In the genomic region with DNA sequence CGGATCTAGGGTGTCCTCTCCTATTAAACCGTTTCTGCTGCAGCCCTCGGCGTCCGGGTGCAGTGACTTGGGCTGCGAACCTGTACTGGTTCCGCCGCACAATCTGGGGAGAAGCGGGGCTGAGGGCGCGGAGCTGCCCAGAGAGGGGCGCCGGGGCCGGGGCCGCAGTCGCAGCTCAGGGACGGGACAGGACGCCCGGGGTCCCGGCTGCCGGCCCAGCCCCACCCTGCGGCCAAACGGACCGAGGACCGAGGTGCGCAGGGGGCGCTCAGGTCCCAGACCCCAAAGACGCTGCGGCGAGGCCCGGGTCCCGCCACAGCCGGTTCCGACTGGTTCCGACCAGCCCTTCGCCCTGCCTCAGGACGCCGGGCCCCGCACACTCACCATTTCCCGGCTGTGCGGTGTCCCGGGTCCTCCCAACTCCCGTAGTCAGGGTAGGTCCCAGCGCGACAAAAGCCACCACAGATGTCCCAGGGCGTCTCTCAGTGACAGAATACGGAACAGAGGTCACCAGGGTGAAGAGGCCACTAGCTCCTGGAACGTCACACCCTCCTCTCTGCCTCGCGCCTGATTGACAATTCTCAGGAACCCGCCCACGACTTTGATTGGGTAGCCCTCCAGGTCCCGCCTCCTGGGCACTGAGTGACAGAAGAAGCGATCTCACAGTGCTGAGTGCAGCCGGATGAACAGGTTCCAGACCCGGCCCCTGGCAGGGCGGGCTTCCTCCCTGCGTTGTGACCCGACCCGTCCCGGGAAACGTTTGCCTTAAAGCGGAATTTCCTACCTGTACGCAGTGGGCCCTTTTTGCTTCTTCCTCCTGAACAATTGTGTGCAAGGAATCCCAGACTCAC, we compare ENCODE assay signal across 8 cellular contexts. TPM values are rescaled to one million over a fixed set of nuclear protein-coding genes. Genes with fewer than 3 reads are reported as not detected.
A peak's percentile ranks its signal among the peaks of the same experiment; 100 is the strongest.
DNase-seq lines count a peak whose midpoint lies in the region; ATAC-seq, FAIRE-seq and TF ChIP-seq lines count a peak whose summit lies in the region.

A gene (minus strand): TSS at position 576 of the 851 bp plus-strand sequence. CDS start 189 bp downstream, at position 387.

- intact Hi-C loops in activated T-helper 1 cell treated with anti-CD3 and anti-CD28 coated beads, Interleukin-12 subunit alpha, Interleukin-12 subunit beta, Interleukin-2, Interleukin-4 antibody, amounts not matched to agents 30 ng/mL and 10 ng/mL and 1 ng/mL, durations not matched to agents 14 hours and 24 hours and 36 hours (cut with micrococcal nuclease): loop anchor here (1.0 to 5.0 kb wide), 8 partner anchors 39 to 256 kb away; a partner anchor contains a TSS

- TF ChIP-seq EP300 in Ishikawa (IDR thresholded peaks at IDR 0.05; ENCODE audit: borderline replicate concordance): no peak

- no peaks in the 10 kb centered on the region for H3K27me3 Mint-ChIP-seq in activated T-helper 1 cell treated with anti-CD3 and anti-CD28 coated beads, Interleukin-12 subunit alpha, Interleukin-12 subunit beta, Interleukin-2, Interleukin-4 antibody, amounts not matched to agents 30 ng/mL and 10 ng/mL and 1 ng/mL, durations not matched to agents 14 hours and 24 hours and 36 hours (ENCODE audit: insufficient read depth)
- H3K27me3 Mint-ChIP-seq in naive B cell: no peaks in the 10 kb centered on the region
- H3K27me3 Mint-ChIP-seq in stimulated activated memory B cell treated with anti-CD40 and anti-IgM and Interleukin-4, amounts not matched to agents 10 μg/mL and 1 μg/mL and 100 μg/mL, for 72 hours: no peaks in the 10 kb centered on the region

- no peak for TF ChIP-seq RAD21 in Ishikawa (IDR thresholded peaks at IDR 0.05; ENCODE audit: low read depth)

- ATAC-seq in GM21529 (IDR thresholded peaks at IDR 0.05; ENCODE audit: unreplicated experiment): peak; percentile 95
- peak; percentile 94 to 96 for ATAC-seq in naive B cell (ENCODE audit: low read depth in 2 of 2)
- peak; percentile 99 for ATAC-seq in stimulated activated memory B cell treated with anti-CD40 and anti-IgM and Interleukin-4, amounts not matched to agents 10 μg/mL and 1 μg/mL and 100 μg/mL, for 72 hours

- H3K4me3 Mint-ChIP-seq in activated T-helper 1 cell treated with anti-CD3 and anti-CD28 coated beads, Interleukin-12 subunit alpha, Interleukin-12 subunit beta, Interleukin-2, Interleukin-4 antibody, amounts not matched to agents 30 ng/mL and 10 ng/mL and 1 ng/mL, durations not matched to agents 14 hours and 24 hours and 36 hours: peak within 1 kb of the TSS; percentile 100
- H3K4me3 Mint-ChIP-seq in naive B cell: peak within 1 kb of the TSS; percentile 91 to 100 (median 99)
- peak within 1 kb of the TSS; percentile 84 for H3K4me3 Mint-ChIP-seq in stimulated activated memory B cell treated with anti-CD40 and anti-IgM and Interleukin-4, amounts not matched to agents 10 μg/mL and 1 μg/mL and 100 μg/mL, for 72 hours

- FAIRE-seq in RCC 7860 (lab: Jason Lieb, UNC): peak; percentile 83

- peaks cover 29% of the 10 kb centered on the region for H3K36me3 Mint-ChIP-seq in activated T-helper 1 cell treated with anti-CD3 and anti-CD28 coated beads, Interleukin-12 subunit alpha, Interleukin-12 subunit beta, Interleukin-2, Interleukin-4 antibody, amounts not matched to agents 30 ng/mL and 10 ng/mL and 1 ng/mL, durations not matched to agents 14 hours and 24 hours and 36 hours (ENCODE audit: low read depth)
- peaks cover 0 to 8% of the 10 kb centered on the region in 2 donors for H3K36me3 Mint-ChIP-seq in naive B cell
- H3K36me3 Mint-ChIP-seq in stimulated activated memory B cell treated with anti-CD40 and anti-IgM and Interleukin-4, amounts not matched to agents 10 μg/mL and 1 μg/mL and 100 μg/mL, for 72 hours: peaks cover 13% of the 10 kb centered on the region

- H3K9me3 Mint-ChIP-seq in activated T-helper 1 cell treated with anti-CD3 and anti-CD28 coated beads, Interleukin-12 subunit alpha, Interleukin-12 subunit beta, Interleukin-2, Interleukin-4 antibody, amounts not matched to agents 30 ng/mL and 10 ng/mL and 1 ng/mL, durations not matched to agents 14 hours and 24 hours and 36 hours: peaks cover 23% of the 10 kb centered on the region
- peaks cover 0 to 2% (median 0%) of the 10 kb centered on the region in 7 donors for H3K9me3 Mint-ChIP-seq in naive B cell
- H3K9me3 Mint-ChIP-seq in stimulated activated memory B cell treated with anti-CD40 and anti-IgM and Interleukin-4, amounts not matched to agents 10 μg/mL and 1 μg/mL and 100 μg/mL, for 72 hours: peaks cover 3% of the 10 kb centered on the region

- DNase-seq in DMS153 (lab: John Stamatoyannopoulos, UW) (peak; percentile 90), RCC 7860 (ENCODE audit: low spot score) (peak; percentile 94), fibroblast of gingiva (ENCODE audit: low read depth) (peak; percentile 93), naive B cell (peak; percentile 95)
- peak; percentile 95 for DNase-seq in activated T-helper 1 cell treated with anti-CD3 and anti-CD28 coated beads, Interleukin-12 subunit alpha, Interleukin-12 subunit beta, Interleukin-2, Interleukin-4 antibody, amounts not matched to agents 30 ng/mL and 10 ng/mL and 1 ng/mL, durations not matched to agents 14 hours and 24 hours and 36 hours (ENCODE audit: low spot score)

- H3K4me1 Mint-ChIP-seq in activated T-helper 1 cell treated with anti-CD3 and anti-CD28 coated beads, Interleukin-12 subunit alpha, Interleukin-12 subunit beta, Interleukin-2, Interleukin-4 antibody, amounts not matched to agents 30 ng/mL and 10 ng/mL and 1 ng/mL, durations not matched to agents 14 hours and 24 hours and 36 hours (ENCODE audit: low read depth): peaks cover 33% of the 10 kb centered on the region
- peaks cover 21 to 45% (median 26%) of the 10 kb centered on the region in 3 donors for H3K4me1 Mint-ChIP-seq in naive B cell
- peaks cover 17% of the 10 kb centered on the region for H3K4me1 Mint-ChIP-seq in stimulated activated memory B cell treated with anti-CD40 and anti-IgM and Interleukin-4, amounts not matched to agents 10 μg/mL and 1 μg/mL and 100 μg/mL, for 72 hours

- H3K27ac Mint-ChIP-seq in activated T-helper 1 cell treated with anti-CD3 and anti-CD28 coated beads, Interleukin-12 subunit alpha, Interleukin-12 subunit beta, Interleukin-2, Interleukin-4 antibody, amounts not matched to agents 30 ng/mL and 10 ng/mL and 1 ng/mL, durations not matched to agents 14 hours and 24 hours and 36 hours: peak within 1 kb of the TSS; percentile 99
- H3K27ac Mint-ChIP-seq in naive B cell: peak within 1 kb of the TSS; percentile 90 to 98 (median 97)
- peak within 1 kb of the TSS; percentile 95 for H3K27ac Mint-ChIP-seq in stimulated activated memory B cell treated with anti-CD40 and anti-IgM and Interleukin-4, amounts not matched to agents 10 μg/mL and 1 μg/mL and 100 μg/mL, for 72 hours

TF ChIP-seq in Ishikawa, 13 proteins besides CTCF, POLR2A, EP300 and RAD21:
- no peak for TF ChIP-seq FOXM1 (IDR thresholded peaks at IDR 0.05; ENCODE audit: borderline replicate concordance, low read depth)
- no peak for TF ChIP-seq EGR1 (IDR thresholded peaks at IDR 0.05)
- TF ChIP-seq, protein P1, sequence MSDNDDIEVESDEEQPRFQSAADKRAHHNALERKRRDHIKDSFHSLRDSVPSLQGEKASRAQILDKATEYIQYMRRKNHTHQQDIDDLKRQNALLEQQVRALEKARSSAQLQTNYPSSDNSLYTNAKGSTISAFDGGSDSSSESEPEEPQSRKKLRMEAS (IDR thresholded peaks at IDR 0.05): peak; percentile 47; the same call in 1 of the 2 replicates
- peak; percentile 41; the same call in 1 of the 2 replicates for TF ChIP-seq TAF1 (IDR thresholded peaks at IDR 0.05; ENCODE audit: low read depth)
- TF ChIP-seq NFIC (IDR thresholded peaks at IDR 0.05): no peak
- TF ChIP-seq TCF12 (IDR thresholded peaks at IDR 0.05; ENCODE audit: low read depth): no peak; the same call in 1 of the 2 replicates
- TF ChIP-seq CREB1 (IDR thresholded peaks at IDR 0.05; ENCODE audit: low read depth): peak; percentile 36; the same call in 1 of the 2 replicates
- TF ChIP-seq TEAD4 (IDR thresholded peaks at IDR 0.05): peak; percentile 30; the same call in 1 of the 2 replicates

RNA-seq across cellular contexts. Expression of the gene that starts here (rescaled TPM):
- total RNA-seq in activated T-helper 1 cell treated with anti-CD3 and anti-CD28 coated beads, Interleukin-12 subunit alpha, Interleukin-12 subunit beta, Interleukin-2, Interleukin-4 antibody, amounts not matched to agents 30 ng/mL and 10 ng/mL and 1 ng/mL, durations not matched to agents 14 hours and 24 hours and 36 hours: 7.4 and 10.3 TPM in 2 replicates
- polyA plus RNA-seq in naive B cell (ENCODE audit: low read depth in 6 of 6): 10 to 100 TPM; 13.9 to 21.7 (median 15.3) TPM

Comparison
In these comparisons a context has a peak if more than half of its experiments do, and no peak if none do; other contexts are left out.
1. Peak in every context shown above with its lines: DNase-seq and ATAC-seq.